Comparison of ENCODE assay signal across 1 cellular context in the genomic region with DNA sequence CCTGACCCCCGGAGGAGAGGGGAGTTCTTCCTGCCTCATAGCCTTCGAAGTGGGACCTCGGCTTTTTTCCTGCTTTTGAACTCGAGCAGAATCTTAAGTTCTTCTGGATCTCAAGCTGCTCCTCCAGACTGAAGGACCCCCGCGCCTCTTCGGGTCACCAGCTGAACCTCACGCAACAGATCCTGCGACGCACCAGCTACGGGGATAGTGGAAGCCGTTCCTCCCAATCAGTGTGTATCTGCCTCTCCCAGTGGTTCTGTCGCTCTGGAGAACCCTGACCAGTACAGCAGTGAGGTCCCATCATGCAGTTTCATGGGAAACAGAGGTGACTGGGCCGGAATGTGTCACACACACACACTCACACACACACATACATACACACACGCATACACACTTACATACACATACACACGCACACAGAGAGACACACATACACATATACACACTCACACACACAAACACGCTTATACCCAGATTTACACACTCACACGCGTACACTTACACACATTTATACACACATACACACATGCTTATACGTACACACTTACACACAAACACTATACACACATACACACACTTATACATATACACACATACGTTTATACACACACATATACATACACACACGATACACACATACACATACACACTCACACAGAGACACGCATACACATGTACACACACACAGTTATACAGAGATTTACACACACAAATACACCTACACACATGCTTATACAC.
TF ChIP-seq lines count a peak whose summit lies in the region.

No MANE protein-coding gene starts in this region.

TF ChIP-seq in GM23338, 12 proteins besides CTCF, POLR2A, EP300 and RAD21 (continued from another document):
- TF ChIP-seq, protein P1, sequence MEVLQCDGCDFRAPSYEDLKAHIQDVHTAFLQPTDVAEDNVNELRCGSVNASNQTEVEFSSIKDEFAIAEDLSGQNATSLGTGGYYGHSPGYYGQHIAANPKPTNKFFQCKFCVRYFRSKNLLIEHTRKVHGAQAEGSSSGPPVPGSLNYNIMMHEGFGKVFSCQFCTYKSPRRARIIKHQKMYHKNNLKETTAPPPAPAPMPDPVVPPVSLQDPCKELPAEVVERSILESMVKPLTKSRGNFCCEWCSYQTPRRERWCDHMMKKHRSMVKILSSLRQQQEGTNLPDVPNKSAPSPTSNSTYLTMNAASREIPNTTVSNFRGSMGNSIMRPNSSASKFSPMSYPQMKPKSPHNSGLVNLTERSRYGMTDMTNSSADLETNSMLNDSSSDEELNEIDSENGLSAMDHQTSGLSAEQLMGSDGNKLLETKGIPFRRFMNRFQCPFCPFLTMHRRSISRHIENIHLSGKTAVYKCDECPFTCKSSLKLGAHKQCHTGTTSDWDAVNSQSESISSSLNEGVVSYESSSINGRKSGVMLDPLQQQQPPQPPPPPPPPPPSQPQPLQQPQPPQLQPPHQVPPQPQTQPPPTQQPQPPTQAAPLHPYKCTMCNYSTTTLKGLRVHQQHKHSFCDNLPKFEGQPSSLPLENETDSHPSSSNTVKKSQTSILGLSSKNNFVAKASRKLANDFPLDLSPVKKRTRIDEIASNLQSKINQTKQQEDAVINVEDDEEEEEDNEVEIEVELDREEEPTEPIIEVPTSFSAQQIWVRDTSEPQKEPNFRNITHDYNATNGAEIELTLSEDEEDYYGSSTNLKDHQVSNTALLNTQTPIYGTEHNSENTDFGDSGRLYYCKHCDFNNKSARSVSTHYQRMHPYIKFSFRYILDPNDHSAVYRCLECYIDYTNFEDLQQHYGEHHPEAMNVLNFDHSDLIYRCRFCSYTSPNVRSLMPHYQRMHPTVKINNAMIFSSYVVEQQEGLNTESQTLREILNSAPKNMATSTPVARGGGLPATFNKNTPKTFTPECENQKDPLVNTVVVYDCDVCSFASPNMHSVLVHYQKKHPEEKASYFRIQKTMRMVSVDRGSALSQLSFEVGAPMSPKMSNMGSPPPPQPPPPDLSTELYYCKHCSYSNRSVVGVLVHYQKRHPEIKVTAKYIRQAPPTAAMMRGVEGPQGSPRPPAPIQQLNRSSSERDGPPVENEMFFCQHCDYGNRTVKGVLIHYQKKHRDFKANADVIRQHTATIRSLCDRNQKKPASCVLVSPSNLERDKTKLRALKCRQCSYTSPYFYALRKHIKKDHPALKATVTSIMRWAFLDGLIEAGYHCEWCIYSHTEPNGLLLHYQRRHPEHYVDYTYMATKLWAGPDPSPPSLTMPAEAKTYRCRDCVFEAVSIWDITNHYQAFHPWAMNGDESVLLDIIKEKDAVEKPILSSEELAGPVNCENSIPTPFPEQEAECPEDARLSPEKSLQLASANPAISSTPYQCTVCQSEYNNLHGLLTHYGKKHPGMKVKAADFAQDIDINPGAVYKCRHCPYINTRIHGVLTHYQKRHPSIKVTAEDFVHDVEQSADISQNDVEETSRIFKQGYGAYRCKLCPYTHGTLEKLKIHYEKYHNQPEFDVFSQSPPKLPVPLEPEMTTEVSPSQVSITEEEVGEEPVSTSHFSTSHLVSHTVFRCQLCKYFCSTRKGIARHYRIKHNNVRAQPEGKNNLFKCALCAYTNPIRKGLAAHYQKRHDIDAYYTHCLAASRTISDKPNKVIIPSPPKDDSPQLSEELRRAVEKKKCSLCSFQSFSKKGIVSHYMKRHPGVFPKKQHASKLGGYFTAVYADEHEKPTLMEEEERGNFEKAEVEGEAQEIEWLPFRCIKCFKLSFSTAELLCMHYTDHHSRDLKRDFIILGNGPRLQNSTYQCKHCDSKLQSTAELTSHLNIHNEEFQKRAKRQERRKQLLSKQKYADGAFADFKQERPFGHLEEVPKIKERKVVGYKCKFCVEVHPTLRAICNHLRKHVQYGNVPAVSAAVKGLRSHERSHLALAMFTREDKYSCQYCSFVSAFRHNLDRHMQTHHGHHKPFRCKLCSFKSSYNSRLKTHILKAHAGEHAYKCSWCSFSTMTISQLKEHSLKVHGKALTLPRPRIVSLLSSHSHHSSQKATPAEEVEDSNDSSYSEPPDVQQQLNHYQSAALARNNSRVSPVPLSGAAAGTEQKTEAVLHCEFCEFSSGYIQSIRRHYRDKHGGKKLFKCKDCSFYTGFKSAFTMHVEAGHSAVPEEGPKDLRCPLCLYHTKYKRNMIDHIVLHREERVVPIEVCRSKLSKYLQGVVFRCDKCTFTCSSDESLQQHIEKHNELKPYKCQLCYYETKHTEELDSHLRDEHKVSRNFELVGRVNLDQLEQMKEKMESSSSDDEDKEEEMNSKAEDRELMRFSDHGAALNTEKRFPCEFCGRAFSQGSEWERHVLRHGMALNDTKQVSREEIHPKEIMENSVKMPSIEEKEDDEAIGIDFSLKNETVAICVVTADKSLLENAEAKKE (CRISPR knock-in tag; IDR thresholded peaks at IDR 0.05) = no peak
- TF ChIP-seq ZNF114 (CRISPR knock-in tag; IDR thresholded peaks at IDR 0.05) (no peak), EZH2phosphoT487 (IDR thresholded peaks at IDR 0.05; ENCODE audit: unreplicated experiment) (no peak), STAT1 (IDR thresholded peaks at IDR 0.05; ENCODE audit: unreplicated experiment) (no peak), CREB1 (CRISPR knock-in tag; IDR thresholded peaks at IDR 0.05; ENCODE audit: low read depth) (no peak), ZNF331 (CRISPR knock-in tag; IDR thresholded peaks at IDR 0.05; ENCODE audit: low read depth) (no peak), EZH2 (IDR thresholded peaks at IDR 0.05; ENCODE audit: low read depth, unreplicated experiment) (no peak), NANOG (IDR thresholded peaks at IDR 0.05; ENCODE audit: borderline replicate concordance) (no peak)
- TF ChIP-seq, protein P2, sequence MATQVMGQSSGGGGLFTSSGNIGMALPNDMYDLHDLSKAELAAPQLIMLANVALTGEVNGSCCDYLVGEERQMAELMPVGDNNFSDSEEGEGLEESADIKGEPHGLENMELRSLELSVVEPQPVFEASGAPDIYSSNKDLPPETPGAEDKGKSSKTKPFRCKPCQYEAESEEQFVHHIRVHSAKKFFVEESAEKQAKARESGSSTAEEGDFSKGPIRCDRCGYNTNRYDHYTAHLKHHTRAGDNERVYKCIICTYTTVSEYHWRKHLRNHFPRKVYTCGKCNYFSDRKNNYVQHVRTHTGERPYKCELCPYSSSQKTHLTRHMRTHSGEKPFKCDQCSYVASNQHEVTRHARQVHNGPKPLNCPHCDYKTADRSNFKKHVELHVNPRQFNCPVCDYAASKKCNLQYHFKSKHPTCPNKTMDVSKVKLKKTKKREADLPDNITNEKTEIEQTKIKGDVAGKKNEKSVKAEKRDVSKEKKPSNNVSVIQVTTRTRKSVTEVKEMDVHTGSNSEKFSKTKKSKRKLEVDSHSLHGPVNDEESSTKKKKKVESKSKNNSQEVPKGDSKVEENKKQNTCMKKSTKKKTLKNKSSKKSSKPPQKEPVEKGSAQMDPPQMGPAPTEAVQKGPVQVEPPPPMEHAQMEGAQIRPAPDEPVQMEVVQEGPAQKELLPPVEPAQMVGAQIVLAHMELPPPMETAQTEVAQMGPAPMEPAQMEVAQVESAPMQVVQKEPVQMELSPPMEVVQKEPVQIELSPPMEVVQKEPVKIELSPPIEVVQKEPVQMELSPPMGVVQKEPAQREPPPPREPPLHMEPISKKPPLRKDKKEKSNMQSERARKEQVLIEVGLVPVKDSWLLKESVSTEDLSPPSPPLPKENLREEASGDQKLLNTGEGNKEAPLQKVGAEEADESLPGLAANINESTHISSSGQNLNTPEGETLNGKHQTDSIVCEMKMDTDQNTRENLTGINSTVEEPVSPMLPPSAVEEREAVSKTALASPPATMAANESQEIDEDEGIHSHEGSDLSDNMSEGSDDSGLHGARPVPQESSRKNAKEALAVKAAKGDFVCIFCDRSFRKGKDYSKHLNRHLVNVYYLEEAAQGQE (IDR thresholded peaks at IDR 0.05; ENCODE audit: unreplicated experiment) = no peak
